Comparison of ENCODE assay signal across 8 cellular contexts in the genomic region with DNA sequence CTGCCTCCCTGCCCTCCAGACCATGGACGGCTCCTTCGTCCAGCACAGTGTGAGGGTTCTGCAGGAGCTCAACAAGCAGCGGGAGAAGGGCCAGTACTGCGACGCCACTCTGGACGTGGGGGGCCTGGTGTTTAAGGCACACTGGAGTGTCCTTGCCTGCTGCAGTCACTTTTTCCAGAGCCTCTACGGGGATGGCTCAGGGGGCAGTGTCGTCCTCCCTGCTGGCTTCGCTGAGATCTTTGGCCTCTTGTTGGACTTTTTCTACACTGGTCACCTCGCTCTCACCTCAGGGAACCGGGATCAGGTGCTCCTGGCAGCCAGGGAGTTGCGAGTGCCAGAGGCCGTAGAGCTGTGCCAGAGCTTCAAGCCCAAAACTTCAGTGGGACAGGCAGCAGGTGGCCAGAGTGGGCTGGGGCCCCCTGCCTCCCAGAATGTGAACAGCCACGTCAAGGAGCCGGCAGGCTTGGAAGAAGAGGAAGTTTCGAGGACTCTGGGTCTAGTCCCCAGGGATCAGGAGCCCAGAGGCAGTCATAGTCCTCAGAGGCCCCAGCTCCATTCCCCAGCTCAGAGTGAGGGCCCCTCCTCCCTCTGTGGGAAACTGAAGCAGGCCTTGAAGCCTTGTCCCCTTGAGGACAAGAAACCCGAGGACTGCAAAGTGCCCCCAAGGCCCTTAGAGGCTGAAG. TPM values are rescaled to one million over a fixed set of nuclear protein-coding genes. Genes with fewer than 3 reads are reported as not detected.
DNase-seq lines count a peak whose midpoint lies in the region; ATAC-seq and TF ChIP-seq lines count a peak whose summit lies in the region.

No MANE protein-coding gene starts in this region.

- DNase-seq in Caco-2 = no peak
- DNase-seq in MV-4-11 (lab: John Stamatoyannopoulos, UW) = peak; percentile 64
- no peak for DNase-seq in chondrocyte (ENCODE audit: low spot score)
- peak; percentile 46 for DNase-seq in mesendoderm
- no peak for DNase-seq in NCI-H226
- no peak for DNase-seq in inferior parietal cortex (ENCODE audit: extremely low spot score)

- no peak overlapping the region for H4K5ac ChIP-seq in mesendoderm (ENCODE audit: low read length)

- peaks cover 8% of the 10 kb centered on the region for H3K79me1 ChIP-seq in mesendoderm (ENCODE audit: low read length)

- no peaks in the 10 kb centered on the region for H3K27me3 ChIP-seq in Caco-2 (replicated peaks; ENCODE audit: control insufficient read depth, insufficient read depth, low read length)
- no peaks in the 10 kb centered on the region for H3K27me3 ChIP-seq in mesendoderm (ENCODE audit: insufficient read depth, low read length, poor library complexity)

- H3K36me3 Mint-ChIP-seq in Caco-2 (ENCODE audit: insufficient read depth, unreplicated experiment) = peaks cover 22% of the 10 kb centered on the region
- no peaks in the 10 kb centered on the region for H3K36me3 Mint-ChIP-seq in chondrocyte (ENCODE audit: low read depth)

- no peak overlapping the region for H2BK5ac ChIP-seq in mesendoderm (ENCODE audit: low read length)

- H3K9me3 ChIP-seq in Caco-2 = no peaks in the 10 kb centered on the region

- H3K9ac ChIP-seq in mesendoderm (ENCODE audit: low read length) = peak overlapping the region; percentile 81

- H3K9me3 Mint-ChIP-seq in Caco-2 (ENCODE audit: unreplicated experiment) (no peaks in the 10 kb centered on the region), chondrocyte (ENCODE audit: low read depth) (no peaks in the 10 kb centered on the region)

- H3K36me3 ChIP-seq in Caco-2 (ENCODE audit: control insufficient read depth, insufficient read depth, low read length) (no peaks in the 10 kb centered on the region), mesendoderm (ENCODE audit: control insufficient read depth, insufficient read depth, low read length) (no peaks in the 10 kb centered on the region)

- no peak overlapping the region for H3K23ac ChIP-seq in mesendoderm (ENCODE audit: low read length)

- WGBS in mesendoderm (ENCODE audit: extremely low coverage, insufficient coverage, low lambda C conversion rate) = no CpG with 5 or more reads among the region's 17 CpGs

- H3K27me3 Mint-ChIP-seq in Caco-2 (ENCODE audit: insufficient read depth, unreplicated experiment) (no peaks in the 10 kb centered on the region), chondrocyte (ENCODE audit: low read depth) (no peaks in the 10 kb centered on the region)

- intact Hi-C loops in Caco-2 (cut with micrococcal nuclease; ENCODE audit: unreplicated experiment) = no loop called here

- H3K4ac ChIP-seq in mesendoderm (ENCODE audit: low read depth, low read length) = no peak overlapping the region

- no TSS peak for BruUV-seq in Caco-2 (replicated peaks; lab: Mats Ljungman, UMichigan)

- CTCF ChIA-PET in Caco-2 (lab: Charles Lee) = interaction anchor here (1.2 kb wide), 1 partner anchor 26 kb away, joined by 6 read pairs; the partner anchor contains the start of gene NOL9

- H3K4me2 ChIP-seq in mesendoderm (ENCODE audit: low read length) = peak overlapping the region; percentile 66

- H2BK120ac ChIP-seq in mesendoderm (ENCODE audit: low read depth, low read length) = no peak overlapping the region

- H3K27ac Mint-ChIP-seq in Caco-2 (ENCODE audit: unreplicated experiment) = peak overlapping the region; percentile 96
- peak overlapping the region; percentile 84 for H3K27ac Mint-ChIP-seq in chondrocyte (ENCODE audit: unreplicated experiment)

- peak overlapping the region; percentile 88 for H3K56ac ChIP-seq in mesendoderm (ENCODE audit: low read length)

- H2BK15ac ChIP-seq in mesendoderm (replicated peaks; ENCODE audit: low read depth) = no peak overlapping the region

- H3K18ac ChIP-seq in mesendoderm (ENCODE audit: low read length) = no peak overlapping the region

- H3K4me1 Mint-ChIP-seq in Caco-2 (ENCODE audit: low read depth, unreplicated experiment) = no peaks in the 10 kb centered on the region
- peaks cover 32% of the 10 kb centered on the region for H3K4me1 Mint-ChIP-seq in chondrocyte (ENCODE audit: low read depth)

- no peak overlapping the region for H4K8ac ChIP-seq in mesendoderm (ENCODE audit: low read depth, low read length)

- peak in 1 of 2 experiments; percentile 0 for TF ChIP-seq CTCF in Caco-2 (IDR thresholded peaks at IDR 0.05; ENCODE audit: insufficient read depth in 1 of 2, low read depth in 1 of 2, low read length in 1 of 2, severe bottlenecking in 1 of 2, unreplicated experiment in 1 of 2)
- peak; percentile 44 for TF ChIP-seq CTCF in chondrocyte (IDR thresholded peaks at IDR 0.05)

- H2AK5ac ChIP-seq in mesendoderm (ENCODE audit: low read length) = no peak overlapping the region

- no peak overlapping the region for H3K27ac ChIP-seq in mesendoderm (ENCODE audit: low read depth, low read length)

- ATAC-seq in HG03432 (IDR thresholded peaks at IDR 0.05; ENCODE audit: unreplicated experiment) = no peak
- no peak for ATAC-seq in HG03135 (IDR thresholded peaks at IDR 0.05; ENCODE audit: unreplicated experiment)

- H3K4me3 ChIP-seq in Caco-2 (ENCODE audit: low read depth, low read length) (peak overlapping the region; percentile 93), mesendoderm (ENCODE audit: low read length) (peak overlapping the region; percentile 69)

- peak overlapping the region; percentile 87 for H3K4me3 Mint-ChIP-seq in Caco-2 (ENCODE audit: unreplicated experiment)
- peak overlapping the region; percentile 90 for H3K4me3 Mint-ChIP-seq in chondrocyte (ENCODE audit: unreplicated experiment)

- peaks cover 3% of the 10 kb centered on the region for H3K79me2 ChIP-seq in mesendoderm (ENCODE audit: control insufficient read depth, insufficient read depth, low read length)

- POLR2A ChIA-PET in Caco-2 (lab: Charles Lee) = interaction anchor here (1.7 kb wide), 1 partner anchor 23 kb away, joined by 8 read pairs; no protein-coding TSS in a partner anchor

- H3K4me1 ChIP-seq in Caco-2 (peaks cover 28% of the 10 kb centered on the region), mesendoderm (ENCODE audit: control insufficient read depth, low read depth, low read length) (peaks cover 3% of the 10 kb centered on the region)

RNA-seq across cellular contexts. Expression of gene ZBTB48, which starts 0.9 kb away (rescaled TPM):
- total RNA-seq in Caco-2 (2022) (22.5 and 24.8 TPM in 2 replicates), chondrocyte (19.9 to 27.4 TPM (median 23.7 TPM) in 3 replicates)
- 16.1 TPM for polyA plus RNA-seq in mesendoderm (2013, experiment 1 of 2)
- polyA plus RNA-seq in mesendoderm (2013, experiment 2 of 2) = 14.9 TPM

RNA-seq across cellular contexts. Expression of gene KLHL21, which starts 21.9 kb away (rescaled TPM):
- total RNA-seq in Caco-2 (2022) (21.6 and 22.4 TPM in 2 replicates), chondrocyte (34.3 to 39.6 TPM (median 38.3 TPM) in 3 replicates)
- polyA plus RNA-seq in mesendoderm (2013, experiment 1 of 2) = 11.2 TPM
- polyA plus RNA-seq in mesendoderm (2013, experiment 2 of 2) = 10.9 TPM

RNA-seq across cellular contexts. Expression of gene TAS1R1, which starts 25.6 kb away (rescaled TPM):
- not detected in 2 replicates for total RNA-seq in Caco-2 (2022)
- not detected in 3 replicates for total RNA-seq in chondrocyte
- 0.01 TPM for polyA plus RNA-seq in mesendoderm (2013, experiment 1 of 2)
- 0.04 TPM for polyA plus RNA-seq in mesendoderm (2013, experiment 2 of 2)

RNA-seq across cellular contexts. Expression of gene NOL9, which starts 26.4 kb away (rescaled TPM):
- total RNA-seq in Caco-2 (2022) (33.6 and 37.3 TPM in 2 replicates), chondrocyte (24.0 to 32.3 TPM (median 27.0 TPM) in 3 replicates)
- 16.7 TPM for polyA plus RNA-seq in mesendoderm (2013, experiment 1 of 2)
- polyA plus RNA-seq in mesendoderm (2013, experiment 2 of 2) = 16.5 TPM

RNA-seq across cellular contexts. Expression of gene PHF13, which starts 32.8 kb away (rescaled TPM):
- 20.0 and 21.8 TPM in 2 replicates for total RNA-seq in Caco-2 (2022)
- total RNA-seq in chondrocyte = 22.2 to 25.6 TPM (median 23.9 TPM) in 3 replicates
- 14.6 TPM for polyA plus RNA-seq in mesendoderm (2013, experiment 1 of 2)
- polyA plus RNA-seq in mesendoderm (2013, experiment 2 of 2) = 14.9 TPM

Comparison
In these comparisons a context has a peak if more than half of its experiments do, and no peak if none do; other contexts are left out.
1. DNase-seq: peak in MV-4-11 (single experiment) and mesendoderm (single experiment); none in Caco-2 (0 of 2), chondrocyte (single experiment), NCI-H226 (single experiment) and inferior parietal cortex (single experiment).